2 cellular contexts compared by ENCODE assay signal in the genomic region with DNA sequence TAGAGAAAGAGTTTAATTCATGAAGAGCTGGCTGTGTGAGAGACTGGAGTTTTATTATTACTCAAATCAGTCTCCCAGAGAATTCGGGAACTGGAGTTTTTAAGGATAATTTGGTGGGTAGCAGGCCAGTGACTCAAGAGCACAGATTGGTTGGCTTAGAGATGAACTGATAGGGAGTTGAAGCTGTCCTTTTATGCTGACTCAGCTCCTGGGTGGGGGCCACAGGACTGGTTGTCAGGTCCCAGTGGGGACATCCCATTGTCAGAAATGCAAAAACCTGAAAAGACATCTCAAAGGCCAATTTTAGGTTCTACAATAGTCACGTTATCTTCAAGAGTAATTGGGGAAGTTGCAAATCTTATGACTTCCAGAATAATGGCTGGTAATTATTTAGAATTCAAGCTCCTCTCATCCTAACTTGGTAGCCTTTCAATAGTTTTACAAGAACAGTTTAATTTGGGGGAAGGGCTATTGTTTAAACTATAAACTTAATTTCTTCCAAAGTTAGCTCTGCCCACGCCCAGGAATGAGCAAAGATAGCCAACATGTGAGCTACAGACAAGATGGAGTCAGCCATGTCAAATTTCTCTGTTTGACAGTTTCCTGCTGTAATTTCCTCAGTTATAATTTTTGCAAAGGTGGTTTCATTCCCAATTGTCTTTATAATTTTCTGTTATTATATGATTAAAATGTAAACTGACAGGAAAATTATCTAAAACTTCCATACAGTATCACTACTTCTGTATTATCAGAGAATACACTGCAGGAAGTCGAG.
A peak's percentile ranks its signal among the peaks of the same experiment; 100 is the strongest.
TF ChIP-seq lines count a peak whose summit lies in the region.

No MANE protein-coding gene starts in this region.

TF ChIP-seq in IMR-90, 13 proteins besides CTCF, POLR2A, EP300 and RAD21:
- TF ChIP-seq SMC3 (IDR thresholded peaks at IDR 0.05; ENCODE audit: low read depth, low read length) (no peak), MAFK (IDR thresholded peaks at IDR 0.05; ENCODE audit: low read depth, low read length) (peak; percentile 94)

TF ChIP-seq in K562, 482 proteins besides CTCF, POLR2A, EP300 and RAD21 (continues in another document):
- TF ChIP-seq CEBPG (CRISPR knock-in tag; IDR thresholded peaks at IDR 0.05) = no peak
- TF ChIP-seq CEBPG (tag; conservative IDR thresholded peaks at IDR 0.05 in 1 of 2, IDR thresholded peaks at IDR 0.05 in 1 of 2) = no peak
- peak; percentile 91 for TF ChIP-seq MAFK (IDR thresholded peaks at IDR 0.05; ENCODE audit: low read length)
- TF ChIP-seq ZNF133 (CRISPR knock-in tag; IDR thresholded peaks at IDR 0.05) = no peak
- TF ChIP-seq, protein P1, sequence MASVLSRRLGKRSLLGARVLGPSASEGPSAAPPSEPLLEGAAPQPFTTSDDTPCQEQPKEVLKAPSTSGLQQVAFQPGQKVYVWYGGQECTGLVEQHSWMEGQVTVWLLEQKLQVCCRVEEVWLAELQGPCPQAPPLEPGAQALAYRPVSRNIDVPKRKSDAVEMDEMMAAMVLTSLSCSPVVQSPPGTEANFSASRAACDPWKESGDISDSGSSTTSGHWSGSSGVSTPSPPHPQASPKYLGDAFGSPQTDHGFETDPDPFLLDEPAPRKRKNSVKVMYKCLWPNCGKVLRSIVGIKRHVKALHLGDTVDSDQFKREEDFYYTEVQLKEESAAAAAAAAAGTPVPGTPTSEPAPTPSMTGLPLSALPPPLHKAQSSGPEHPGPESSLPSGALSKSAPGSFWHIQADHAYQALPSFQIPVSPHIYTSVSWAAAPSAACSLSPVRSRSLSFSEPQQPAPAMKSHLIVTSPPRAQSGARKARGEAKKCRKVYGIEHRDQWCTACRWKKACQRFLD (CRISPR knock-in tag; IDR thresholded peaks at IDR 0.05) = 0 out of 2 replicates have a peak, but pooled peaks have one; percentile 29
- no peak for TF ChIP-seq NFE2 (IDR thresholded peaks at IDR 0.05; ENCODE audit: low read depth)
- TF ChIP-seq SMARCE1 (IDR thresholded peaks at IDR 0.05) = no peak
- TF ChIP-seq ZNF79 (CRISPR knock-in tag; IDR thresholded peaks at IDR 0.05; ENCODE audit: low read depth) = peak; percentile 62; the same call in 1 of the 2 replicates
- peak; percentile 77; the same call in 1 of the 2 replicates for TF ChIP-seq ZNF175 (CRISPR knock-in tag; IDR thresholded peaks at IDR 0.05; ENCODE audit: low read depth)
- no peak for TF ChIP-seq L3MBTL2 (IDR thresholded peaks at IDR 0.05)
- TF ChIP-seq MAFG (tag; conservative IDR thresholded peaks at IDR 0.05) = peak; percentile 77
- TF ChIP-seq PTTG1 (tag; IDR thresholded peaks at IDR 0.05; ENCODE audit: low read depth) = peak; percentile 70
- TF ChIP-seq SMAD4 (CRISPR knock-in tag; conservative IDR thresholded peaks at IDR 0.05) = peak; percentile 73; the same call in 1 of the 2 replicates
- TF ChIP-seq FOXJ2 (tag; IDR thresholded peaks at IDR 0.05) = no peak
- no peak for TF ChIP-seq FOXJ3 (CRISPR knock-in tag; IDR thresholded peaks at IDR 0.05)
- TF ChIP-seq, protein P2, sequence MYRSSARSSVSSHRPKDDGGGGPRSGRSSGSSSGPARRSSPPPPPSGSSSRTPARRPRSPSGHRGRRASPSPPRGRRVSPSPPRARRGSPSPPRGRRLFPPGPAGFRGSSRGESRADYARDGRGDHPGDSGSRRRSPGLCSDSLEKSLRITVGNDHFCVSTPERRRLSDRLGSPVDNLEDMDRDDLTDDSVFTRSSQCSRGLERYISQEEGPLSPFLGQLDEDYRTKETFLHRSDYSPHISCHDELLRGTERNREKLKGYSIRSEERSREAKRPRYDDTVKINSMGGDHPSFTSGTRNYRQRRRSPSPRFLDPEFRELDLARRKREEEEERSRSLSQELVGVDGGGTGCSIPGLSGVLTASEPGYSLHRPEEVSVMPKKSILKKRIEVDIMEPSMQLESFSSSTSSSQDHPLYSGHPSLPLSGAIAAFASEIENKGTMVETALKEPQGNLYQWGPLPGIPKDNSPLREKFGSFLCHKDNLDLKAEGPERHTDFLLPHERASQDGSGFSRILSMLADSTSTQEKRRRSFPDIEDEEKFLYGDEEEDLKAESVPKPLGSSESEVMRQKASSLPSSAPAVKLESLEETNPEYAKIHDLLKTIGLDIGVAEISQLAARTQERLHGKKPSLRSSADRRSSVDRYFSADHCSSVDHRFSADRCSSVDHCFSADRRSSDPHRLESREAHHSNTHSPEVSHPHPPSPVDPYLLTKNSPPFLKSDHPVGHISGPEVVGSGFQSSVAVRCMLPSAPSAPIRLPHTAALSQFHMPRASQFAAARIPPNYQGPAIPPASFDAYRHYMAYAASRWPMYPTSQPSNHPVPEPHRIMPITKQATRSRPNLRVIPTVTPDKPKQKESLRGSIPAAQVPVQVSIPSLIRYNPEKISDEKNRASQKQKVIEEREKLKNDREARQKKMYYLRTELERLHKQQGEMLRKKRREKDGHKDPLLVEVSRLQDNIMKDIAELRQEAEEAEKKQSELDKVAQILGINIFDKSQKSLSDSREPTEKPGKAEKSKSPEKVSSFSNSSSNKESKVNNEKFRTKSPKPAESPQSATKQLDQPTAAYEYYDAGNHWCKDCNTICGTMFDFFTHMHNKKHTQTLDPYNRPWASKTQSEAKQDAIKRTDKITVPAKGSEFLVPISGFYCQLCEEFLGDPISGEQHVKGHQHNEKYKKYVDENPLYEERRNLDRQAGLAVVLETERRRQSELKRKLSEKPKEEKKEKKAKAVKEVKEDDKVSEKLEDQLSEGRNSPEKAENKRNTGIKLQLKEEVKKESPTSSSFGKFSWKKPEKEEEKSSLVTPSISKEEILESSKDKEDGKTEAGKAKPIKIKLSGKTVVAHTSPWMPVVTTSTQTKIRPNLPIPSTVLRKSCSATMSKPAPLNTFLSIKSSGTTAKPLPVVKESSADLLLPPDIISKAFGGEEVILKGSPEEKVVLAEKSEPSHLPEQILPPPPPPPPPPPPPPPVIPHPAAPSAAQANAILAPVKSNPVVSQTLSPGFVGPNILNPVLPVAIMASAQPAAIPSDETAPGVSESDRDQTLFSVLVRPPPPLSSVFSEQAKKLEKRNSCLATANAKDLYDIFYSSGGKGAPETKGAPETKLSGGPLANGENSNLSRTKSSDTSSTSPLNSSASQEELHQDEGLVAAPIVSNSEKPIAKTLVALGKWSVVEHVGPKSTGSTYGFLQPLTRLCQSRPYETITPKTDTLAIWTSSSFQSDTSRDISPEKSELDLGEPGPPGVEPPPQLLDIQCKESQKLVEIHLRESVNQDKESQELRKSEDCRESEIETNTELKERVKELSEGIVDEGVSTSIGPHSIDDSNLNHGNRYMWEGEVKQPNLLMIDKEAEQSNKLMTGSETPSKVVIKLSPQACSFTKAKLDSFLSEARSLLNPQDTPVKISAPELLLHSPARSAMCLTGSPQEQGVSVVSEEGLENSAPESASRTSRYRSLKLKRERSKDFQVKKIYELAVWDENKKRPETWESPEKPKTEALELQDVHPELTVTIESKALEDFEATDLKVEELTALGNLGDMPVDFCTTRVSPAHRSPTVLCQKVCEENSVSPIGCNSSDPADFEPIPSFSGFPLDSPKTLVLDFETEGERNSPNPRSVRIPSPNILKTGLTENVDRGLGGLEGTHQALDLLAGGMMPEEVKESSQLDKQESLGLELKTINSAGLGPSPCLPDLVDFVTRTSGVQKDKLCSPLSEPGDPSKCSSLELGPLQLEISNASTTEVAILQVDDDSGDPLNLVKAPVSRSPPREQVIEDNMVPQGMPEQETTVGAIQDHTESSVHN (IDR thresholded peaks at IDR 0.05; ENCODE audit: borderline replicate concordance in 1 of 2, low read depth in 1 of 2) = no peak
- TF ChIP-seq ZKSCAN1 (IDR thresholded peaks at IDR 0.05; ENCODE audit: low read depth, low read length) = no peak
- TF ChIP-seq ETV5 (CRISPR knock-in tag; IDR thresholded peaks at IDR 0.05; ENCODE audit: low read depth) = no peak
- peak; percentile 90 for TF ChIP-seq ZNF311 (CRISPR knock-in tag; IDR thresholded peaks at IDR 0.05)
- TF ChIP-seq ZNF134 (CRISPR knock-in tag; conservative IDR thresholded peaks at IDR 0.05) = no peak
- peak; percentile 73; the same call in 1 of the 2 replicates for TF ChIP-seq DDX20 (tag; IDR thresholded peaks at IDR 0.05; ENCODE audit: low read depth)
- TF ChIP-seq, protein P3, sequence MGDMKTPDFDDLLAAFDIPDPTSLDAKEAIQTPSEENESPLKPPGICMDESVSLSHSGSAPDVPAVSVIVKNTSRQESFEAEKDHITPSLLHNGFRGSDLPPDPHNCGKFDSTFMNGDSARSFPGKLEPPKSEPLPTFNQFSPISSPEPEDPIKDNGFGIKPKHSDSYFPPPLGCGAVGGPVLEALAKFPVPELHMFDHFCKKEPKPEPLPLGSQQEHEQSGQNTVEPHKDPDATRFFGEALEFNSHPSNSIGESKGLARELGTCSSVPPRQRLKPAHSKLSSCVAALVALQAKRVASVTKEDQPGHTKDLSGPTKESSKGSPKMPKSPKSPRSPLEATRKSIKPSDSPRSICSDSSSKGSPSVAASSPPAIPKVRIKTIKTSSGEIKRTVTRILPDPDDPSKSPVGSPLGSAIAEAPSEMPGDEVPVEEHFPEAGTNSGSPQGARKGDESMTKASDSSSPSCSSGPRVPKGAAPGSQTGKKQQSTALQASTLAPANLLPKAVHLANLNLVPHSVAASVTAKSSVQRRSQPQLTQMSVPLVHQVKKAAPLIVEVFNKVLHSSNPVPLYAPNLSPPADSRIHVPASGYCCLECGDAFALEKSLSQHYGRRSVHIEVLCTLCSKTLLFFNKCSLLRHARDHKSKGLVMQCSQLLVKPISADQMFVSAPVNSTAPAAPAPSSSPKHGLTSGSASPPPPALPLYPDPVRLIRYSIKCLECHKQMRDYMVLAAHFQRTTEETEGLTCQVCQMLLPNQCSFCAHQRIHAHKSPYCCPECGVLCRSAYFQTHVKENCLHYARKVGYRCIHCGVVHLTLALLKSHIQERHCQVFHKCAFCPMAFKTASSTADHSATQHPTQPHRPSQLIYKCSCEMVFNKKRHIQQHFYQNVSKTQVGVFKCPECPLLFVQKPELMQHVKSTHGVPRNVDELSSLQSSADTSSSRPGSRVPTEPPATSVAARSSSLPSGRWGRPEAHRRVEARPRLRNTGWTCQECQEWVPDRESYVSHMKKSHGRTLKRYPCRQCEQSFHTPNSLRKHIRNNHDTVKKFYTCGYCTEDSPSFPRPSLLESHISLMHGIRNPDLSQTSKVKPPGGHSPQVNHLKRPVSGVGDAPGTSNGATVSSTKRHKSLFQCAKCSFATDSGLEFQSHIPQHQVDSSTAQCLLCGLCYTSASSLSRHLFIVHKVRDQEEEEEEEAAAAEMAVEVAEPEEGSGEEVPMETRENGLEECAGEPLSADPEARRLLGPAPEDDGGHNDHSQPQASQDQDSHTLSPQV (IDR thresholded peaks at IDR 0.05) = peak; percentile 92
- TF ChIP-seq, protein P4, sequence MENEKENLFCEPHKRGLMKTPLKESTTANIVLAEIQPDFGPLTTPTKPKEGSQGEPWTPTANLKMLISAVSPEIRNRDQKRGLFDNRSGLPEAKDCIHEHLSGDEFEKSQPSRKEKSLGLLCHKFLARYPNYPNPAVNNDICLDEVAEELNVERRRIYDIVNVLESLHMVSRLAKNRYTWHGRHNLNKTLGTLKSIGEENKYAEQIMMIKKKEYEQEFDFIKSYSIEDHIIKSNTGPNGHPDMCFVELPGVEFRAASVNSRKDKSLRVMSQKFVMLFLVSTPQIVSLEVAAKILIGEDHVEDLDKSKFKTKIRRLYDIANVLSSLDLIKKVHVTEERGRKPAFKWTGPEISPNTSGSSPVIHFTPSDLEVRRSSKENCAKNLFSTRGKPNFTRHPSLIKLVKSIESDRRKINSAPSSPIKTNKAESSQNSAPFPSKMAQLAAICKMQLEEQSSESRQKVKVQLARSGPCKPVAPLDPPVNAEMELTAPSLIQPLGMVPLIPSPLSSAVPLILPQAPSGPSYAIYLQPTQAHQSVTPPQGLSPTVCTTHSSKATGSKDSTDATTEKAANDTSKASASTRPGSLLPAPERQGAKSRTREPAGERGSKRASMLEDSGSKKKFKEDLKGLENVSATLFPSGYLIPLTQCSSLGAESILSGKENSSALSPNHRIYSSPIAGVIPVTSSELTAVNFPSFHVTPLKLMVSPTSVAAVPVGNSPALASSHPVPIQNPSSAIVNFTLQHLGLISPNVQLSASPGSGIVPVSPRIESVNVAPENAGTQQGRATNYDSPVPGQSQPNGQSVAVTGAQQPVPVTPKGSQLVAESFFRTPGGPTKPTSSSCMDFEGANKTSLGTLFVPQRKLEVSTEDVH (IDR thresholded peaks at IDR 0.05; ENCODE audit: low read depth, partially characterized antibody) = no peak
- TF ChIP-seq, protein P5, sequence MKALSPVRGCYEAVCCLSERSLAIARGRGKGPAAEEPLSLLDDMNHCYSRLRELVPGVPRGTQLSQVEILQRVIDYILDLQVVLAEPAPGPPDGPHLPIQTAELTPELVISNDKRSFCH (CRISPR knock-in tag; IDR thresholded peaks at IDR 0.05) = no peak
- TF ChIP-seq, protein P5 (tag; IDR thresholded peaks at IDR 0.05) = no peak
- peak; percentile 80; the same call in 1 of the 2 replicates for TF ChIP-seq KLF6 (CRISPR knock-in tag; IDR thresholded peaks at IDR 0.05; ENCODE audit: borderline replicate concordance)
- TF ChIP-seq ARID2 (IDR thresholded peaks at IDR 0.05) = no peak
- no peak for TF ChIP-seq ZNF695 (CRISPR knock-in tag; IDR thresholded peaks at IDR 0.05)
- TF ChIP-seq FOXP1 (CRISPR knock-in tag; IDR thresholded peaks at IDR 0.05) = no peak
- TF ChIP-seq ZNF239 (CRISPR knock-in tag; IDR thresholded peaks at IDR 0.05) = peak; percentile 39
- TF ChIP-seq BRCA1 (IDR thresholded peaks at IDR 0.05) = no peak
- no peak for TF ChIP-seq BRCA1 (CRISPR knock-in tag; IDR thresholded peaks at IDR 0.05)
- peak; percentile 85 for TF ChIP-seq C11orf30 (IDR thresholded peaks at IDR 0.05; ENCODE audit: low read depth)
- no peak for TF ChIP-seq NR2C1 (IDR thresholded peaks at IDR 0.05)
- TF ChIP-seq NR2C1 (tag; IDR thresholded peaks at IDR 0.05) = peak; percentile 52; the same call in 1 of the 2 replicates
- peak; percentile 84 for TF ChIP-seq GTF2A2 (tag; IDR thresholded peaks at IDR 0.05)
- no peak for TF ChIP-seq KLF13 (tag; IDR thresholded peaks at IDR 0.05; ENCODE audit: borderline replicate concordance, low read depth)
- no peak for TF ChIP-seq ZNF780A (CRISPR knock-in tag; IDR thresholded peaks at IDR 0.05)
- TF ChIP-seq MAFF (IDR thresholded peaks at IDR 0.05; ENCODE audit: low read length) = peak; percentile 90
- no peak for TF ChIP-seq ZEB2 (IDR thresholded peaks at IDR 0.05)
